ENCODE assay signal across 8 cellular contexts in genomic region chr20:59006864-59007757, GRCh38. TPM values are rescaled to one million over a fixed set of nuclear protein-coding genes. Genes with fewer than 3 reads are reported as not detected.
A peak's percentile ranks its signal among the peaks of the same experiment; 100 is the strongest.
DNase-seq lines count a peak whose midpoint lies in the region; ATAC-seq, FAIRE-seq and TF ChIP-seq lines count a peak whose summit lies in the region.

Gene CTSZ (minus strand): TSS chr20:59007254. CDS start chr20:59007128, 126 bp downstream.

- 11 to 12% methylated on average over 86 of the region's 86 CpGs for WGBS in ectodermal cell, 2 experiments
- WGBS in lung, 2 donors = 7% methylated on average over 42 to 86 of the region's 86 CpGs

- H3K27me3 ChIP-seq in ectodermal cell (ENCODE audit: control insufficient read depth, insufficient read depth, low read length, poor library complexity, severe bottlenecking) (peaks cover 10% of the 10 kb centered on the region), lung (ENCODE audit: control insufficient read depth, insufficient read depth) (no peaks in the 10 kb centered on the region)

- H3K4me3 ChIP-seq in ectodermal cell (ENCODE audit: insufficient read depth, low read depth, low read length) = peak within 1 kb of the TSS; percentile 59
- H3K4me3 ChIP-seq in lung = peak within 1 kb of the TSS; percentile 78

- H3K4me1 Mint-ChIP-seq in stimulated activated naive CD8-positive, alpha-beta T cell treated with anti-CD3 and anti-CD28 coated beads, Interleukin-15, Interleukin-2, amounts not matched to agents 100 ng/mL and 50 ng/mL, for 24 hours (ENCODE audit: low read depth) = peaks cover 40% of the 10 kb centered on the region

- H3K27ac ChIP-seq in ectodermal cell (ENCODE audit: insufficient read depth, low read depth, low read length, poor library complexity, severe bottlenecking) (no peak within 1 kb of the TSS), lung (ENCODE audit: low read depth in 1 of 2, low read length in 1 of 2) (peak within 1 kb of the TSS; percentile 86 to 95)

- H3K4me1 ChIP-seq in ectodermal cell (ENCODE audit: control insufficient read depth, insufficient read depth, low read length) (peaks cover 10% of the 10 kb centered on the region), lung (ENCODE audit: control insufficient read depth in 2 of 2, insufficient read depth in 2 of 2, low read length in 2 of 2) (peaks cover 0 to 29% of the 10 kb centered on the region in 2 donors)

- H3K9me3 Mint-ChIP-seq in stimulated activated naive CD8-positive, alpha-beta T cell treated with anti-CD3 and anti-CD28 coated beads, Interleukin-15, Interleukin-2, amounts not matched to agents 100 ng/mL and 50 ng/mL, for 24 hours = no peaks in the 10 kb centered on the region

- H3K36me3 ChIP-seq in ectodermal cell (ENCODE audit: control insufficient read depth, insufficient read depth, low read length) (no peaks in the 10 kb centered on the region), lung (ENCODE audit: control insufficient read depth in 2 of 2, insufficient read depth in 2 of 2, low read length in 2 of 2) (peaks cover 0 to 13% of the 10 kb centered on the region in 2 donors)

- TF ChIP-seq POLR2A in GM12892 (IDR thresholded peaks at IDR 0.05; ENCODE audit: low read depth, low read length) = peak; percentile 75; the same call in 1 of the 2 replicates

- H3K9me3 ChIP-seq in ectodermal cell (ENCODE audit: control insufficient read depth, low read length) = no peaks in the 10 kb centered on the region
- no peaks in the 10 kb centered on the region for H3K9me3 ChIP-seq in lung (ENCODE audit: control insufficient read depth in 2 of 2, insufficient read depth in 1 of 2, low read length in 1 of 2)

- peaks cover 5% of the 10 kb centered on the region for H3K36me3 Mint-ChIP-seq in stimulated activated naive CD8-positive, alpha-beta T cell treated with anti-CD3 and anti-CD28 coated beads, Interleukin-15, Interleukin-2, amounts not matched to agents 100 ng/mL and 50 ng/mL, for 24 hours (ENCODE audit: low read depth)

- peak within 1 kb of the TSS; percentile 75 for H3K27ac Mint-ChIP-seq in stimulated activated naive CD8-positive, alpha-beta T cell treated with anti-CD3 and anti-CD28 coated beads, Interleukin-15, Interleukin-2, amounts not matched to agents 100 ng/mL and 50 ng/mL, for 24 hours

- TF ChIP-seq CTCF in lung (IDR thresholded peaks at IDR 0.05; ENCODE audit: control extremely low read depth, extremely low read depth) = no peak

- ATAC-seq in HG03571 (IDR thresholded peaks at IDR 0.05; ENCODE audit: unreplicated experiment) (peak; percentile 16), lung (ENCODE audit: insufficient read depth, low FRiP score) (peak; percentile 63)

- no peak for FAIRE-seq in GM12892 (lab: Jason Lieb, UNC)

- DNase-seq in GM12892 (ENCODE audit: insufficient read length) (peak; percentile 68), lung (ENCODE audit: low spot score) (peak; percentile 61), inferior parietal cortex (ENCODE audit: extremely low spot score) (no peak), dedifferentiated amniotic fluid mesenchymal stem cell (ENCODE audit: extremely low spot score) (no peak)
- peak; percentile 26 to 46 for DNase-seq in activated CD4-positive, alpha-beta T cell treated with anti-CD3 and anti-CD28 coated beads for 4 hours

- peak within 1 kb of the TSS; percentile 76 for H3K4me3 Mint-ChIP-seq in stimulated activated naive CD8-positive, alpha-beta T cell treated with anti-CD3 and anti-CD28 coated beads, Interleukin-15, Interleukin-2, amounts not matched to agents 100 ng/mL and 50 ng/mL, for 24 hours

- H3K27me3 Mint-ChIP-seq in stimulated activated naive CD8-positive, alpha-beta T cell treated with anti-CD3 and anti-CD28 coated beads, Interleukin-15, Interleukin-2, amounts not matched to agents 100 ng/mL and 50 ng/mL, for 24 hours = no peaks in the 10 kb centered on the region

RNA-seq across cellular contexts. Expression of gene CTSZ, which starts in this region (rescaled TPM):
- polyA plus RNA-seq in GM12892 (2012; ENCODE audit: missing spikeins) = 109 TPM
- polyA plus RNA-seq in ectodermal cell (2013, experiment 1 of 4) = 56.8 TPM
- 58.4 TPM for polyA plus RNA-seq in ectodermal cell (2013, experiment 2 of 4)
- 47.6 TPM for polyA plus RNA-seq in ectodermal cell (2013, experiment 3 of 4)
- 60.2 TPM for polyA plus RNA-seq in ectodermal cell (2013, experiment 4 of 4)
- total RNA-seq in lung = 100 to 1,000 TPM; 105 to 393 TPM
- 100 to 1,000 TPM; 189 to 558 TPM for polyA plus RNA-seq in lung

Comparison
In these comparisons a context has a peak if more than half of its experiments do, and no peak if none do; other contexts are left out.
1. DNase-seq: peak in GM12892 (single experiment), activated CD4-positive, alpha-beta T cell treated with anti-CD3 and anti-CD28 coated beads for 4 hours (2 of 2) and lung (single experiment); none in inferior parietal cortex (single experiment) and dedifferentiated amniotic fluid mesenchymal stem cell (single experiment).